In the genomic region with DNA sequence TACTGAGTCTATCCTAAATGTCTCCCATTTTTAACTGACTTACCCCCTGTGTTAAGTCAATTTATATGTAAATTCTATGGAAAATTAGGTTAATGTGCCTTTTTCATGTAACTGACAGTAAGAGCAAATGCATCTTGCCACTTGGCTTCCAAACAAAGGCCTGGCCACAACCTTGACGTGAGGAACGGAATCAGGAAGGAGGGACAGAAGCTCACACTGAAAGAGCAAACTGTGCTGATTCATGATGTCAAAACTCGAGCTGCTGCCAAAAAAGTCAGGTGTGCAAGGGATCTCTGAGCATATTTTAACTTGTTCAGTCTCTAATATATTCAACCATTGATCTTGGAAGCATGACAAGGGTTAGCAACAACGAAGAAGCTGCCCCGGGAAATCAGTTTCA, we compare ENCODE assay signal across 19 cellular contexts. TPM values are rescaled to one million over a fixed set of nuclear protein-coding genes. Genes with fewer than 3 reads are reported as not detected.
DNase-seq lines count a peak whose midpoint lies in the region; ATAC-seq and TF ChIP-seq lines count a peak whose summit lies in the region.
"Had no signal": no experiment of that assay in that cellular context is flagged by ENCODE, and none has a peak within 500 bp of the region (broad histone marks: within the 10 kb centered on the region; RNA-seq: fewer than 3 reads in every experiment).

No MANE protein-coding gene starts in this region.

- H3K4me1 Mint-ChIP-seq in GM23338: peaks cover 41% of the 10 kb centered on the region
- H3K4me1 Mint-ChIP-seq: naive B cell had no signal

- no peak overlapping the region for H2AFZ ChIP-seq in GM23338

- no peaks in the 10 kb centered on the region for H4K20me1 ChIP-seq in GM23338 (replicated peaks; ENCODE audit: insufficient read depth)

- peak overlapping the region; percentile 63 for H3K4me3 Mint-ChIP-seq in GM23338
- H3K4me3 Mint-ChIP-seq: naive B cell had no signal

- DNase-seq in GM23338 (ENCODE audit: low spot score): peak; percentile 71
- DNase-seq in NCI-H69 (lab: John Stamatoyannopoulos, UW): peak; percentile 56
- DNase-seq in dorsolateral prefrontal cortex: peak in 1 of 10 donors; percentile 65
- peak; percentile 51 for DNase-seq in midbrain (lab: John Stamatoyannopoulos, UW)
- DNase-seq in activated effector memory CD4-positive, alpha-beta T cell treated with anti-CD3 and anti-CD28 coated beads, Interleukin-2, amount 50 U/mL, for 16 hours: no peak
- DNase-seq in DMS114 treated with DMSO at 0.1 percent for 48 hours (lab: John Stamatoyannopoulos, UW; ENCODE audit: unreplicated experiment): no peak
- DNase-seq in NCI-H1417 (lab: John Stamatoyannopoulos, UW): no peak
- DNase-seq: brain microvascular endothelial cell; DMS79; Karpas-422; naive B cell; NCI-H187 treated with DMSO at 0.1 percent for 48 hours; stimulated activated CD4-positive, alpha-beta T cell treated with anti-CD3 and anti-CD28 coated beads, Interleukin-1b, Interleukin-23, amount 100 ng/mL, for 48 hours; stimulated activated CD8-positive, alpha-beta memory T cell treated with anti-CD3 and anti-CD28 coated beads, Interleukin-4, amount 100 ng/mL, for 48 hours; WERI-Rb-1 had no signal

- peak overlapping the region; percentile 10 for H3K4me3 ChIP-seq in GM23338
- peak overlapping the region in 5 of 59 donors; percentile 6 to 27 (median 14) for H3K4me3 ChIP-seq in dorsolateral prefrontal cortex
- no peak overlapping the region for H3K4me3 ChIP-seq in gastroesophageal sphincter
- H3K4me3 ChIP-seq: right atrium auricular region, thoracic aorta had no signal

- no peaks in the 10 kb centered on the region for H3K79me2 ChIP-seq in GM23338 (replicated peaks; ENCODE audit: insufficient read depth)

- H3K27me3 ChIP-seq in GM23338 (ENCODE audit: insufficient read depth): no peaks in the 10 kb centered on the region
- no peaks in the 10 kb centered on the region for H3K27me3 ChIP-seq in dorsolateral prefrontal cortex
- H3K27me3 ChIP-seq in gastroesophageal sphincter: no peaks in the 10 kb centered on the region
- H3K27me3 ChIP-seq: brain microvascular endothelial cell, right atrium auricular region had no signal

- no peaks in the 10 kb centered on the region for H3K9me3 Mint-ChIP-seq in GM23338

- no peaks in the 10 kb centered on the region for H3K27me3 Mint-ChIP-seq in GM23338 (ENCODE audit: insufficient read depth, low read depth, poor library complexity)
- H3K27me3 Mint-ChIP-seq: naive B cell had no signal

- no peaks in the 10 kb centered on the region for H3K9me2 ChIP-seq in GM23338 (ENCODE audit: insufficient read depth)

- whole genome bisulfite sequencing in gastroesophageal sphincter (ENCODE audit: low coverage in 1 of 2), 2 donors: 0 to 23% methylated on average over 1 to 5 of the region's 5 CpGs

- peak; percentile 93 for ATAC-seq in GM23338
- no peak for ATAC-seq in gastroesophageal sphincter

- TF ChIP-seq EP300 in gastroesophageal sphincter (IDR thresholded peaks at IDR 0.05): no peak

- no peaks in the 10 kb centered on the region for H3K36me3 Mint-ChIP-seq in GM23338 (ENCODE audit: low read depth)
- H3K36me3 Mint-ChIP-seq: naive B cell had no signal

- no peaks in the 10 kb centered on the region for H3K9me3 ChIP-seq in gastroesophageal sphincter
- H3K9me3 ChIP-seq: right atrium auricular region, thoracic aorta had no signal

- H3F3A ChIP-seq in GM23338 (replicated peaks; ENCODE audit: low read depth): no peaks in the 10 kb centered on the region

- peak overlapping the region; percentile 45 for H3K27ac ChIP-seq in GM23338 (ENCODE audit: low read depth)
- peak overlapping the region in 38 of 59 donors; percentile 0 to 80 (median 42) for H3K27ac ChIP-seq in dorsolateral prefrontal cortex
- no peak overlapping the region for H3K27ac ChIP-seq in gastroesophageal sphincter
- H3K27ac ChIP-seq: brain microvascular endothelial cell, right atrium auricular region, thoracic aorta, WERI-Rb-1 had no signal

- TF ChIP-seq CTCF in GM23338 (conservative IDR thresholded peaks at IDR 0.05; ENCODE audit: low read depth in 2 of 2) (no peak), dorsolateral prefrontal cortex (IDR thresholded peaks at IDR 0.05 in 54 of 56, conservative IDR thresholded peaks at IDR 0.05 in 2 of 56; ENCODE audit: low read depth in 1 of 56, partially characterized antibody in 56 of 56) (no peak), gastroesophageal sphincter (IDR thresholded peaks at IDR 0.05) (no peak)

- H3K36me3 ChIP-seq in GM23338 (ENCODE audit: insufficient read depth) (no peaks in the 10 kb centered on the region), gastroesophageal sphincter (no peaks in the 10 kb centered on the region)
- H3K36me3 ChIP-seq: brain microvascular endothelial cell, right atrium auricular region, thoracic aorta, WERI-Rb-1 had no signal

- peak overlapping the region; percentile 58 for H3K4me2 ChIP-seq in GM23338

- peaks cover 54% of the 10 kb centered on the region for H3K4me1 ChIP-seq in GM23338 (ENCODE audit: insufficient read depth)
- no peaks in the 10 kb centered on the region for H3K4me1 ChIP-seq in gastroesophageal sphincter
- H3K4me1 ChIP-seq: right atrium auricular region had no signal

- no peak for TF ChIP-seq POLR2A in gastroesophageal sphincter (IDR thresholded peaks at IDR 0.05)

- H3K27ac Mint-ChIP-seq in GM23338: peak overlapping the region; percentile 99
- H3K27ac Mint-ChIP-seq: naive B cell had no signal

- intact Hi-C loops in dorsolateral prefrontal cortex (cut with DNase I): no loop called here

TF ChIP-seq in GM23338, 12 proteins besides CTCF, POLR2A, EP300 and RAD21:
- TF ChIP-seq POLR2AphosphoS5 (IDR thresholded peaks at IDR 0.05; ENCODE audit: low read depth): peak; percentile 19; the same call in 1 of the 2 replicates
- TF ChIP-seq ZNF114 (CRISPR knock-in tag; IDR thresholded peaks at IDR 0.05): no peak
- no peak for TF ChIP-seq STAT1 (IDR thresholded peaks at IDR 0.05; ENCODE audit: unreplicated experiment)
- peak; percentile 70 for TF ChIP-seq NANOG (IDR thresholded peaks at IDR 0.05; ENCODE audit: borderline replicate concordance)
- TF ChIP-seq CREB1 (CRISPR knock-in tag; IDR thresholded peaks at IDR 0.05; ENCODE audit: low read depth): 0 out of 2 replicates have a peak, but pooled peaks have one; percentile 30
TF ChIP-seq in GM23338: peak in this region for 3.

RNA-seq across cellular contexts. Expression of gene GPM6A, which starts 35.8 kb away (rescaled TPM):
- total RNA-seq in GM23338 (2014; rRNA removed; shearing (Covaris generic)): 1.8 and 2.3 TPM in 2 replicates
- 1.1 and 1.4 TPM in 2 replicates for polyA plus RNA-seq in GM23338 (2016; fragmentation: Nextera tagmentation; extraction: Ambion mirVana)
- 1,000 to 10,000 TPM in 72 of 120 experiments, 100 to 1,000 TPM in 48; 499 to 1,580 (median 1,037) TPM for total RNA-seq in dorsolateral prefrontal cortex
- 100 to 1,000 TPM in 1 of 4 donors, 10 to 100 TPM in 2, 1 to 10 TPM in 1; 6.2 to 104 (median 88.2) TPM for total RNA-seq in gastroesophageal sphincter
- polyA plus RNA-seq: BJ had no signal

Comparison
In these comparisons a context has a peak if more than half of its experiments do, and no peak if none do; other contexts are left out.
1. DNase-seq: peak in GM23338 (single experiment), NCI-H69 (single experiment) and midbrain (single experiment); none in activated effector memory CD4-positive, alpha-beta T cell treated with anti-CD3 and anti-CD28 coated beads, Interleukin-2, amount 50 U/mL, for 16 hours (single experiment), DMS114 treated with DMSO at 0.1 percent for 48 hours (single experiment) and NCI-H1417 (0 of 3).
2. H3K27ac ChIP-seq: peak in GM23338 (single experiment) and dorsolateral prefrontal cortex (38 of 59); none in gastroesophageal sphincter (0 of 4).
3. RNA of gene GPM6A, which starts 35.8 kb away (total RNA-seq): 499 to 1,580 TPM in dorsolateral prefrontal cortex; 6.2 to 104 TPM in gastroesophageal sphincter and 1.8 to 2.3 TPM in GM23338; every median in the first group is over 4 times any median in the second.